Comparison of ENCODE assay signal across 8 cellular contexts in genomic region chr18:10524507-10525425, GRCh38. TPM values are rescaled to one million over a fixed set of nuclear protein-coding genes. Genes with fewer than 3 reads are reported as not detected.
DNase-seq lines count a peak whose midpoint lies in the region; ATAC-seq and TF ChIP-seq lines count a peak whose summit lies in the region.

No MANE protein-coding gene starts in this region.

- H3K27me3 ChIP-seq in left ventricle myocardium inferior (ENCODE audit: low read depth) (no peaks in the 10 kb centered on the region), liver (ENCODE audit: control insufficient read depth in 4 of 4, insufficient read depth in 4 of 4, low read length in 3 of 4) (no peaks in the 10 kb centered on the region), vagina (no peaks in the 10 kb centered on the region)

- ATAC-seq in Right ventricle myocardium inferior (no peak), mucosa of descending colon (no peak)

- H3K4me1 ChIP-seq in left ventricle myocardium inferior (peaks cover 50% of the 10 kb centered on the region), liver (ENCODE audit: control insufficient read depth in 4 of 4, insufficient read depth in 4 of 4, low read length in 3 of 4) (peaks cover 9 to 35% (median 20%) of the 10 kb centered on the region in 4 donors), vagina (peaks cover 37% of the 10 kb centered on the region), mucosa of descending colon (ENCODE audit: low read depth) (peaks cover 16% of the 10 kb centered on the region)

- peak overlapping the region; percentile 88 for H3K27ac Mint-ChIP-seq in activated T-helper 2 cell treated with anti-CD3 and anti-CD28 coated beads, Interferon-gamma antibody, Interleukin-2, Interleukin-4, amounts not matched to agents 10 μg/mL and 5 μg/mL and 100 μg/mL, durations not matched to agents 14 hours and 24 hours and 36 hours

- peak overlapping the region; percentile 97 for H3K4me3 Mint-ChIP-seq in activated T-helper 2 cell treated with anti-CD3 and anti-CD28 coated beads, Interferon-gamma antibody, Interleukin-2, Interleukin-4, amounts not matched to agents 10 μg/mL and 5 μg/mL and 100 μg/mL, durations not matched to agents 14 hours and 24 hours and 36 hours (ENCODE audit: low read depth)

- DNase-seq in left ventricle myocardium inferior (no peak), Right ventricle myocardium inferior (ENCODE audit: missing footprints) (no peak), vagina (ENCODE audit: extremely low spot score in 2 of 2) (no peak), NCI-H1436 treated with DMSO at 0.1 percent for 48 hours (lab: John Stamatoyannopoulos, UW) (no peak), foreskin fibroblast (no peak), mucosa of descending colon (no peak)
- DNase-seq in activated T-helper 2 cell treated with anti-CD3 and anti-CD28 coated beads, Interferon-gamma antibody, Interleukin-2, Interleukin-4, amounts not matched to agents 10 μg/mL and 5 μg/mL and 100 μg/mL, durations not matched to agents 14 hours and 24 hours and 36 hours (ENCODE audit: low spot score) = no peak

- peak overlapping the region in 1 of 2 donors; percentile 61 for H3K9ac ChIP-seq in liver (ENCODE audit: low read depth in 1 of 2, low read length in 2 of 2)

- H3K4me1 Mint-ChIP-seq in activated T-helper 2 cell treated with anti-CD3 and anti-CD28 coated beads, Interferon-gamma antibody, Interleukin-2, Interleukin-4, amounts not matched to agents 10 μg/mL and 5 μg/mL and 100 μg/mL, durations not matched to agents 14 hours and 24 hours and 36 hours (ENCODE audit: low read depth) = peaks cover 38% of the 10 kb centered on the region

- peaks cover 13% of the 10 kb centered on the region for H3K27me3 Mint-ChIP-seq in activated T-helper 2 cell treated with anti-CD3 and anti-CD28 coated beads, Interferon-gamma antibody, Interleukin-2, Interleukin-4, amounts not matched to agents 10 μg/mL and 5 μg/mL and 100 μg/mL, durations not matched to agents 14 hours and 24 hours and 36 hours (ENCODE audit: low read depth)

- no peaks in the 10 kb centered on the region for H3K36me3 ChIP-seq in left ventricle myocardium inferior
- H3K36me3 ChIP-seq in liver (ENCODE audit: control insufficient read depth in 4 of 4, insufficient read depth in 3 of 4, low read depth in 1 of 4, low read length in 3 of 4) = no peaks in the 10 kb centered on the region
- H3K36me3 ChIP-seq in vagina = no peaks in the 10 kb centered on the region
- no peaks in the 10 kb centered on the region for H3K36me3 ChIP-seq in mucosa of descending colon (ENCODE audit: low read depth)

- no peak for TF ChIP-seq RAD21 in liver (IDR thresholded peaks at IDR 0.05)

- TF ChIP-seq POLR2A in vagina (IDR thresholded peaks at IDR 0.05) = no peak

- intact Hi-C loops in left ventricle myocardium inferior (cut with micrococcal nuclease) (no loop called here), Right ventricle myocardium inferior (cut with DNase I) (loop anchor here (10.0 kb wide), 1 partner anchor 950 kb away; no protein-coding TSS in a partner anchor), vagina (cut with DNase I) (no loop called here), mucosa of descending colon (cut with DNase I, micrococcal nuclease) (loop anchor here in 1 of 2 donors (10.0 kb wide), 1 partner anchor 520 kb away; no protein-coding TSS in a partner anchor)
- intact Hi-C loops in activated T-helper 2 cell treated with anti-CD3 and anti-CD28 coated beads, Interferon-gamma antibody, Interleukin-2, Interleukin-4, amounts not matched to agents 10 μg/mL and 5 μg/mL and 100 μg/mL, durations not matched to agents 14 hours and 24 hours and 36 hours (cut with micrococcal nuclease) = loop anchor here (2.0 to 10.0 kb wide), 6 partner anchors 130 to 1917 kb away; partner anchors contain the start of genes RAB12, RALBP1 and VAPA

- no peak for TF ChIP-seq CTCF in left ventricle myocardium inferior (IDR thresholded peaks at IDR 0.05; ENCODE audit: borderline replicate concordance)
- TF ChIP-seq CTCF in liver (IDR thresholded peaks at IDR 0.05; ENCODE audit: low read depth, low read length, missing input control) = no peak
- no peak for TF ChIP-seq CTCF in vagina (IDR thresholded peaks at IDR 0.05)
- no peak for TF ChIP-seq CTCF in foreskin fibroblast (IDR thresholded peaks at IDR 0.05; ENCODE audit: low read depth, low read length)
- no peak for TF ChIP-seq CTCF in mucosa of descending colon (IDR thresholded peaks at IDR 0.05)

- 53% methylated on average over 11 of the region's 11 CpGs for WGBS in liver

- H3K9me3 ChIP-seq in left ventricle myocardium inferior (replicated peaks) (no peaks in the 10 kb centered on the region), liver (ENCODE audit: control insufficient read depth in 4 of 4, low read length in 3 of 4) (no peaks in the 10 kb centered on the region), vagina (no peaks in the 10 kb centered on the region), mucosa of descending colon (no peaks in the 10 kb centered on the region)

- H3K36me3 Mint-ChIP-seq in activated T-helper 2 cell treated with anti-CD3 and anti-CD28 coated beads, Interferon-gamma antibody, Interleukin-2, Interleukin-4, amounts not matched to agents 10 μg/mL and 5 μg/mL and 100 μg/mL, durations not matched to agents 14 hours and 24 hours and 36 hours (ENCODE audit: low read depth) = peaks cover 3% of the 10 kb centered on the region

- H3K27ac ChIP-seq in left ventricle myocardium inferior (replicated peaks) (peak overlapping the region; percentile 98), liver (ENCODE audit: low read depth in 1 of 2, low read length in 2 of 2) (peak overlapping the region; percentile 0 to 60), vagina (no peak overlapping the region)

- no peaks in the 10 kb centered on the region for H3K9me3 Mint-ChIP-seq in activated T-helper 2 cell treated with anti-CD3 and anti-CD28 coated beads, Interferon-gamma antibody, Interleukin-2, Interleukin-4, amounts not matched to agents 10 μg/mL and 5 μg/mL and 100 μg/mL, durations not matched to agents 14 hours and 24 hours and 36 hours

- H3K4me3 ChIP-seq in left ventricle myocardium inferior = peak overlapping the region; percentile 95
- peak overlapping the region in 1 of 3 donors; percentile 92 for H3K4me3 ChIP-seq in liver (ENCODE audit: low read depth in 1 of 3, low read length in 3 of 3)
- peak overlapping the region; percentile 68 to 80 for H3K4me3 ChIP-seq in vagina
- H3K4me3 ChIP-seq in foreskin fibroblast (ENCODE audit: low read depth in 1 of 2, low read length in 2 of 2) = no peak overlapping the region
- H3K4me3 ChIP-seq in mucosa of descending colon = no peak overlapping the region

TF ChIP-seq in liver, 16 proteins besides CTCF, POLR2A, EP300 and RAD21 (continues in another document):
- TF ChIP-seq NR2F2 (IDR thresholded peaks at IDR 0.05) = no peak
- no peak for TF ChIP-seq JUND (IDR thresholded peaks at IDR 0.05)
- no peak for TF ChIP-seq GABPA (IDR thresholded peaks at IDR 0.05 in 1 of 2, conservative IDR thresholded peaks at IDR 0.05 in 1 of 2)
- no peak for TF ChIP-seq HNF4G (IDR thresholded peaks at IDR 0.05)
- no peak for TF ChIP-seq FOXA1 (IDR thresholded peaks at IDR 0.05)
- TF ChIP-seq RXRA (IDR thresholded peaks at IDR 0.05) = no peak
- no peak for TF ChIP-seq TAF1 (conservative IDR thresholded peaks at IDR 0.05)
- TF ChIP-seq MAX (IDR thresholded peaks at IDR 0.05) = no peak
- no peak for TF ChIP-seq HNF4A (conservative IDR thresholded peaks at IDR 0.05)
- TF ChIP-seq REST (IDR thresholded peaks at IDR 0.05) = no peak
- TF ChIP-seq SP1 (IDR thresholded peaks at IDR 0.05) = no peak
- no peak for TF ChIP-seq FOXA2 (IDR thresholded peaks at IDR 0.05)
- no peak for TF ChIP-seq EGR1 (IDR thresholded peaks at IDR 0.05; ENCODE audit: low read depth in 2 of 2)
- TF ChIP-seq YY1 (IDR thresholded peaks at IDR 0.05) = no peak

RNA-seq across cellular contexts. Expression of gene NAPG, which starts 1.1 kb away (rescaled TPM):
- 31.2 TPM for total RNA-seq in left ventricle myocardium inferior
- 30.8 TPM for total RNA-seq in Right ventricle myocardium inferior
- total RNA-seq in activated T-helper 2 cell treated with anti-CD3 and anti-CD28 coated beads, Interferon-gamma antibody, Interleukin-2, Interleukin-4, amounts not matched to agents 10 μg/mL and 5 μg/mL and 100 μg/mL, durations not matched to agents 14 hours and 24 hours and 36 hours = 35.2 and 35.3 TPM in 2 replicates
- total RNA-seq in liver = 10 to 100 TPM; 16.6 to 23.0 TPM
- polyA plus RNA-seq in liver = 10 to 100 TPM in 1 of 2 donors, 1 to 10 TPM in 1; 8.1 to 12.6 TPM
- total RNA-seq in vagina = 26.0 TPM
- total RNA-seq in mucosa of descending colon = 10 to 100 TPM; 36.3 to 43.1 (median 38.1) TPM

Comparison
In these comparisons a context has a peak if more than half of its experiments do, and no peak if none do; other contexts are left out.
1. intact Hi-C loops: an anchor here in Right ventricle myocardium inferior (10.0 kb wide) and activated T-helper 2 cell treated with anti-CD3 and anti-CD28 coated beads, Interferon-gamma antibody, Interleukin-2, Interleukin-4, amounts not matched to agents 10 μg/mL and 5 μg/mL and 100 μg/mL, durations not matched to agents 14 hours and 24 hours and 36 hours (2.0 to 10.0 kb wide); none called in left ventricle myocardium inferior and vagina.
2. H3K4me3 ChIP-seq: peak in left ventricle myocardium inferior (single experiment) and vagina (2 of 2); none in foreskin fibroblast (0 of 2) and mucosa of descending colon (single experiment).